ENCODE assay signal across 25 cellular contexts in the genomic region with DNA sequence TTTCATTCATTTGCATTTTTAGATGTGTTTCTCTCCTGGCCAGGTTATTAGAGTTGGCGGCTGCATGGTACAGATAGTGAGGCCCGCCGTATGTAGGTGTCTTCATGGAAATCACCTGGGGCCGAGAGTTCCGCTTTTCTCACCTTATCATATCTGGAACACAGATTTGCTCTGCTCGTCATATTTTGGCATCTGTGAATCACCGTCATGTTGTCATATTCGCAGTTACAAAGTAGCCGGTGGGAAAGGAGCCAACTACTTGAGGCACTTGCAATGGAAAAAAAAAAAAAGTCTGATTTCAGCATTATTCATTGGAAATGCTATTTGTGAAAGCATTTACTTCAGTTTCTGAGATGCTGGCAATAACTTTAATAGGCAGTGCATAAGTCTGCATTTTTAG.
"Had no signal": no experiment of that assay in that cellular context is flagged by ENCODE, and none has a peak within 500 bp of the region (broad histone marks: within the 10 kb centered on the region; RNA-seq: fewer than 3 reads in every experiment).

No MANE protein-coding gene starts in this region.

- ATAC-seq: activated naive CD4-positive, alpha-beta T cell treated with anti-CD3 and anti-CD28 coated beads, Interleukin-2, amount 50 U/mL, for 72 hours; activated T-cell treated with anti-CD3 and anti-CD28 coated beads, Interleukin-2, amount 50 U/mL, for 72 hours; esophagus mucosa; gastrocnemius medialis; heart left ventricle had no signal

- H3K27me3 Mint-ChIP-seq: activated CD4-positive, alpha-beta memory T cell treated with anti-CD3 and anti-CD28 coated beads, Interleukin-2, amount 10 ng/mL, durations not matched to agents 7 days and 5 days; activated CD4-positive, alpha-beta T cell treated with anti-CD3 and anti-CD28 coated beads, Interleukin-2, amount 10 ng/mL, durations not matched to agents 7 days and 5 days; activated naive CD4-positive, alpha-beta T cell treated with anti-CD3 and anti-CD28 coated beads, Interleukin-2, amount 10 ng/mL, durations not matched to agents 7 days and 5 days; activated naive CD8-positive, alpha-beta T cell treated with anti-CD3 and anti-CD28 coated beads, Interleukin-2, amount 10 ng/mL, durations not matched to agents 7 days and 5 days; activated T-cell treated with anti-CD3 and anti-CD28 coated beads, Interleukin-2, amount 50 U/mL, for 24 hours had no signal

- H3K27ac Mint-ChIP-seq: activated CD4-positive, alpha-beta memory T cell treated with anti-CD3 and anti-CD28 coated beads, Interleukin-2, amount 10 ng/mL, durations not matched to agents 7 days and 5 days; activated CD4-positive, alpha-beta T cell treated with anti-CD3 and anti-CD28 coated beads, Interleukin-2, amount 10 ng/mL, durations not matched to agents 7 days and 5 days; activated naive CD4-positive, alpha-beta T cell treated with anti-CD3 and anti-CD28 coated beads, Interleukin-2, amount 10 ng/mL, durations not matched to agents 7 days and 5 days; activated naive CD4-positive, alpha-beta T cell treated with anti-CD3 and anti-CD28 coated beads, Interleukin-2, amount 50 U/mL, for 72 hours; activated naive CD8-positive, alpha-beta T cell treated with anti-CD3 and anti-CD28 coated beads, Interleukin-2, amount 10 ng/mL, durations not matched to agents 7 days and 5 days; activated T-cell treated with anti-CD3 and anti-CD28 coated beads, Interleukin-2, amount 50 U/mL, for 24 hours; activated T-cell treated with anti-CD3 and anti-CD28 coated beads, Interleukin-2, amount 50 U/mL, for 72 hours had no signal

- H3K27ac ChIP-seq: brain microvascular endothelial cell, gastrocnemius medialis, heart left ventricle had no signal

- H3K9me3 Mint-ChIP-seq: activated T-cell treated with anti-CD3 and anti-CD28 coated beads, Interleukin-2, amount 50 U/mL, for 24 hours had no signal

- DNase-seq: activated CD4-positive, alpha-beta memory T cell treated with anti-CD3 and anti-CD28 coated beads, Interleukin-2, amount 10 ng/mL, durations not matched to agents 7 days and 5 days; activated CD4-positive, alpha-beta T cell treated with anti-CD3 and anti-CD28 coated beads for 4 hours; activated CD4-positive, alpha-beta T cell treated with anti-CD3 and anti-CD28 coated beads, Interleukin-2, amount 10 ng/mL, durations not matched to agents 7 days and 5 days; activated CD4-positive, alpha-beta T cell treated with anti-CD3 and anti-CD28 coated beads, Interleukin-2, amount 50 U/mL, for 4 hours; activated CD4-positive, CD25-positive, alpha-beta regulatory T cell; activated CD4-positive, CD25-positive, alpha-beta regulatory T cell treated with anti-CD3 and anti-CD28 coated beads, Interleukin-2, amount 50 U/mL, for 72 hours; activated CD8-positive, alpha-beta memory T cell treated with anti-CD3 and anti-CD28 coated beads, Interleukin-2, amount 50 U/mL, for 48 hours; activated gamma-delta T cell; activated naive CD4-positive, alpha-beta T cell; activated naive CD4-positive, alpha-beta T cell treated with anti-CD3 and anti-CD28 coated beads, Interleukin-2, amount 10 ng/mL, durations not matched to agents 7 days and 5 days; activated naive CD8-positive, alpha-beta T cell treated with anti-CD3 and anti-CD28 coated beads, Interleukin-2, amount 10 ng/mL, durations not matched to agents 7 days and 5 days; activated T-cell treated with anti-CD3 and anti-CD28 coated beads for 4 hours; activated T-cell treated with anti-CD3 and anti-CD28 coated beads, Interleukin-2, amount 50 U/mL, for 24 hours; activated T-cell treated with anti-CD3 and anti-CD28 coated beads, Interleukin-2, amount 50 U/mL, for 72 hours; amniotic stem cell; brain microvascular endothelial cell; caudate nucleus; effector CD8-positive, alpha-beta T cell; foreskin fibroblast; gastrocnemius medialis; glutamatergic neuron; heart left ventricle; T-helper 2 cell had no signal

- H3K4me1 ChIP-seq: gastrocnemius medialis, heart left ventricle had no signal

- H3K36me3 ChIP-seq: brain microvascular endothelial cell, gastrocnemius medialis, heart left ventricle had no signal

- H3K4me3 Mint-ChIP-seq: activated CD4-positive, alpha-beta memory T cell treated with anti-CD3 and anti-CD28 coated beads, Interleukin-2, amount 10 ng/mL, durations not matched to agents 7 days and 5 days; activated CD4-positive, alpha-beta T cell treated with anti-CD3 and anti-CD28 coated beads, Interleukin-2, amount 10 ng/mL, durations not matched to agents 7 days and 5 days; activated naive CD4-positive, alpha-beta T cell treated with anti-CD3 and anti-CD28 coated beads, Interleukin-2, amount 10 ng/mL, durations not matched to agents 7 days and 5 days; activated naive CD8-positive, alpha-beta T cell treated with anti-CD3 and anti-CD28 coated beads, Interleukin-2, amount 10 ng/mL, durations not matched to agents 7 days and 5 days; activated T-cell treated with anti-CD3 and anti-CD28 coated beads, Interleukin-2, amount 50 U/mL, for 24 hours; activated T-cell treated with anti-CD3 and anti-CD28 coated beads, Interleukin-2, amount 50 U/mL, for 72 hours had no signal

- H3K27me3 ChIP-seq: brain microvascular endothelial cell, gastrocnemius medialis, heart left ventricle had no signal

- H3K4me1 Mint-ChIP-seq: activated CD4-positive, alpha-beta memory T cell treated with anti-CD3 and anti-CD28 coated beads, Interleukin-2, amount 10 ng/mL, durations not matched to agents 7 days and 5 days; activated CD4-positive, alpha-beta T cell treated with anti-CD3 and anti-CD28 coated beads, Interleukin-2, amount 10 ng/mL, durations not matched to agents 7 days and 5 days; activated naive CD4-positive, alpha-beta T cell treated with anti-CD3 and anti-CD28 coated beads, Interleukin-2, amount 10 ng/mL, durations not matched to agents 7 days and 5 days; activated naive CD8-positive, alpha-beta T cell treated with anti-CD3 and anti-CD28 coated beads, Interleukin-2, amount 10 ng/mL, durations not matched to agents 7 days and 5 days had no signal

- H3K4me3 ChIP-seq: gastrocnemius medialis, heart left ventricle had no signal

- H3K36me3 Mint-ChIP-seq: activated naive CD4-positive, alpha-beta T cell treated with anti-CD3 and anti-CD28 coated beads, Interleukin-2, amount 10 ng/mL, durations not matched to agents 7 days and 5 days; activated naive CD4-positive, alpha-beta T cell treated with anti-CD3 and anti-CD28 coated beads, Interleukin-2, amount 50 U/mL, for 72 hours; activated naive CD8-positive, alpha-beta T cell treated with anti-CD3 and anti-CD28 coated beads, Interleukin-2, amount 10 ng/mL, durations not matched to agents 7 days and 5 days had no signal

- H3K9me3 ChIP-seq: gastrocnemius medialis, heart left ventricle had no signal
